ENCODE assay signal across 10 cellular contexts in the genomic region with DNA sequence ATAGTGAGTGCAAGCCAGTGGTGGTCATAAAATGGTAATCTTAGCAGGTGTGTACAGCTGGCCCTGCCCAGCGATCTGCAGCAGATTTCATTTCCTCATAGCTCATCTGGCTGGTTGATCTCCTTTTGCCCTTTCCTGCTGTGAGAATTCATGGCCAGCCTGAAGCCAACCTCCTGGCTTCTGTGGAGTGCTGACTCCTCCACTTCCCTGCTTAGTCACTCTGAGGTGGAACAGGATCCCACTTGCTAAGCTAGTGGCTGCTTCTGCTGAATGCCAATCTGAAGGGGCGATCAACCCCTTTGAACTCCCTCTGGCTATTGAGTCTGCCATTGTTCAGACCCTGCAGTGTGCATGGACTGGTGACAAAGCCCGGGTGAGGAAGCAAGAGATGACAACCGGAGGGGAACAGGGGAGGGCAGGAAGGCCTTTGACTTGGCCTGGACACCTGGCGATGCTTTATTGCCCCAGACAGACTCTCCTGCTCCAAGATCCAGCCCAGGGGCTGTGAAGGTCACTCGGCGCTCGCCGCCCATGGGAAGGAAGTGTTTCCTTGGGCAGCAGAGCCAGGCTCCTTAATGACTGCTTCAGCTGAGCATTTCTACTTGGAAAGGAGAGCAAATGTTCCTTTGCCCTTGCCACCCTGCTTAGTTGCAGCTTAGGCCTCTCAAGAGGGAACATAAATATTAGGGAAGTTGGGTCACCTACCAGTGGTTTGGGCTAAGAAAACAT.
DNase-seq lines count a peak whose midpoint lies in the region; ATAC-seq and TF ChIP-seq lines count a peak whose summit lies in the region.
"Had no signal": no experiment of that assay in that cellular context is flagged by ENCODE, and none has a peak within 500 bp of the region (broad histone marks: within the 10 kb centered on the region; RNA-seq: fewer than 3 reads in every experiment).

No MANE protein-coding gene starts in this region.

- peaks cover 7% of the 10 kb centered on the region for H3K27me3 ChIP-seq in fibroblast of lung (ENCODE audit: control insufficient read depth, insufficient read depth, low read length)
- H3K27me3 ChIP-seq: ovary had no signal

- no peak overlapping the region for H3K4me2 ChIP-seq in fibroblast of lung (ENCODE audit: extremely low read depth, insufficient read depth, low read length)

- H3K9ac ChIP-seq in fibroblast of lung (ENCODE audit: insufficient read depth, low read length) = no peak overlapping the region

- H3K4me3 ChIP-seq in fibroblast of lung (replicated peaks in 1 of 4; ENCODE audit: control extremely low read depth in 1 of 4, insufficient read depth in 1 of 4, low read depth in 3 of 4, low read length in 4 of 4) = no peak overlapping the region
- no peak overlapping the region for H3K4me3 ChIP-seq in skeletal muscle cell (ENCODE audit: low read depth, low read length)
- H3K4me3 ChIP-seq: ovary had no signal

- ATAC-seq in GM19438 (IDR thresholded peaks at IDR 0.05; ENCODE audit: low read depth, unreplicated experiment) = peak; percentile 58

- H2AFZ ChIP-seq in fibroblast of lung (ENCODE audit: low read length) = no peak overlapping the region

- H3K9me3 ChIP-seq in fibroblast of lung (ENCODE audit: control insufficient read depth, insufficient read depth, low read depth, low read length) = no peaks in the 10 kb centered on the region
- H3K9me3 ChIP-seq: ovary had no signal

- no peak overlapping the region for H3K27ac ChIP-seq in fibroblast of lung (ENCODE audit: insufficient read depth, low read length)
- H3K27ac ChIP-seq: ovary had no signal

- TF ChIP-seq CTCF in fibroblast of lung (conservative IDR thresholded peaks at IDR 0.05 in 1 of 2, IDR thresholded peaks at IDR 0.05 in 1 of 2; ENCODE audit: low read depth in 1 of 2, low read length in 2 of 2) = no peak

- no peaks in the 10 kb centered on the region for H4K20me1 ChIP-seq in fibroblast of lung (ENCODE audit: control insufficient read depth, extremely low read depth, insufficient read depth, low read length)

- DNase-seq in NCI-H774 (lab: John Stamatoyannopoulos, UW) (peak; percentile 22), fibroblast of lung (ENCODE audit: low read depth in 2 of 2) (peak; percentile 11 to 73), skeletal muscle cell (ENCODE audit: low read depth) (peak; percentile 23), globus pallidus (ENCODE audit: low spot score) (no peak), NCI-H1694 (lab: John Stamatoyannopoulos, UW) (no peak), medulla oblongata (ENCODE audit: extremely low spot score) (no peak)
- DNase-seq: activated CD4-positive, alpha-beta memory T cell treated with anti-CD3 and anti-CD28 coated beads for 36 hours; ovary; stimulated activated naive CD4-positive, alpha-beta T cell treated with Interleukin-2 at 50 U/mL for 16 hours had no signal

- no peaks in the 10 kb centered on the region for H3K4me1 ChIP-seq in fibroblast of lung (ENCODE audit: control insufficient read depth, extremely low read depth, insufficient read depth, low read length)

- H3K79me2 ChIP-seq in fibroblast of lung (ENCODE audit: control insufficient read depth, insufficient read depth, low read length) = no peaks in the 10 kb centered on the region

- no peaks in the 10 kb centered on the region for H3K36me3 ChIP-seq in fibroblast of lung (ENCODE audit: control insufficient read depth, insufficient read depth, low read length)
- H3K36me3 ChIP-seq: ovary had no signal

Comparison
In these comparisons a context has a peak if more than half of its experiments do, and no peak if none do; other contexts are left out.
1. DNase-seq: peak in NCI-H774 (single experiment), fibroblast of lung (2 of 2) and skeletal muscle cell (single experiment); none in globus pallidus (single experiment), NCI-H1694 (single experiment) and medulla oblongata (single experiment).